Comparison of ENCODE assay signal across 8 cellular contexts in the genomic region with DNA sequence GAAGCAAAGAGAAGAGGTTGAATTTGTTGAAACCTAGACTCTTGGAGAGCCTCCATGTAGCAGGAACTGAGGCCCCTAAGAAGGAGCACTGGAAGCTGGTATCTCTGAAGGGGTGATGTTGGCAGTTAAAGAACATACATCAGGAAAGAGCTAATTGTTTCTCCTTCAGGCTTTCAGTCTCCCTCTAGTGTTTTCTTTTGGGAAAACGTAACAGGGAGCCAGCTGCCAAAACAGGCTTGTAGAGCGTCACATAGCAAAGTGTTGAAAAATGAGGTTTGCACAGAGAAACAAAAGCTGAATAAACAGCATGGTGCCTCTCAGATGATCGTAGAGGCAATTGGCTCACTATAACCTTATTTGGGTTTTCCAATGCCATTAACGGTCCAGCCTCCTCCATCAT. TPM values are rescaled to one million over a fixed set of nuclear protein-coding genes. Genes with fewer than 3 reads are reported as not detected.
DNase-seq lines count a peak whose midpoint lies in the region; ATAC-seq and TF ChIP-seq lines count a peak whose summit lies in the region.

No MANE protein-coding gene starts in this region.

- intact Hi-C loops in sigmoid colon (cut with DNase I) (no loop called here), colonic mucosa (cut with DNase I) (loop anchor here (5.0 kb wide), 1 partner anchor 195 kb away; no protein-coding TSS in a partner anchor)

- H3K36me3 ChIP-seq in sigmoid colon (no peaks in the 10 kb centered on the region), colonic mucosa (no peaks in the 10 kb centered on the region)

- TF ChIP-seq CTCF in choroid plexus epithelial cell (conservative IDR thresholded peaks at IDR 0.05; ENCODE audit: low read depth, low read length) (peak; percentile 63), retinal pigment epithelial cell (conservative IDR thresholded peaks at IDR 0.05; ENCODE audit: low read depth, low read length) (peak; percentile 65), sigmoid colon (IDR thresholded peaks at IDR 0.05) (no peak), colonic mucosa (IDR thresholded peaks at IDR 0.05) (no peak)

- H3K27ac ChIP-seq in sigmoid colon, result no peak overlapping the region
- no peak overlapping the region for H3K27ac ChIP-seq in colonic mucosa

- TF ChIP-seq POLR2A in sigmoid colon (IDR thresholded peaks at IDR 0.05), result no peak

- H3K9ac ChIP-seq in colonic mucosa (ENCODE audit: low read depth in 2 of 2, low read length in 2 of 2), result no peak overlapping the region

- no peak for TF ChIP-seq EP300 in sigmoid colon (IDR thresholded peaks at IDR 0.05)

- ATAC-seq in HG02798 (IDR thresholded peaks at IDR 0.05; ENCODE audit: poor library complexity, unreplicated experiment), result no peak

- no peaks in the 10 kb centered on the region for H3K4me1 ChIP-seq in sigmoid colon
- H3K4me1 ChIP-seq in colonic mucosa, result no peaks in the 10 kb centered on the region

- H3K4me3 ChIP-seq in choroid plexus epithelial cell (ENCODE audit: low read depth, low read length) (no peak overlapping the region), retinal pigment epithelial cell (ENCODE audit: low read length) (no peak overlapping the region), sigmoid colon (no peak overlapping the region), colonic mucosa (no peak overlapping the region)

- H3K9me3 ChIP-seq in sigmoid colon (no peaks in the 10 kb centered on the region), colonic mucosa (no peaks in the 10 kb centered on the region)

- 43 to 53% methylated on average over 4 of the region's 4 CpGs for WGBS in sigmoid colon, 2 donors

- H3K27me3 ChIP-seq in sigmoid colon (no peaks in the 10 kb centered on the region), colonic mucosa (no peaks in the 10 kb centered on the region)

- peak; percentile 21 for DNase-seq in NCI-H345 (lab: John Stamatoyannopoulos, UW)
- no peak for DNase-seq in NCI-H345 treated with DMSO at 0.1 percent for 48 hours (lab: John Stamatoyannopoulos, UW; ENCODE audit: unreplicated experiment)
- DNase-seq in NCI-H2107 treated with DMSO at 0.1 percent for 48 hours (lab: John Stamatoyannopoulos, UW; ENCODE audit: unreplicated experiment), result peak; percentile 37
- peak; percentile 65 for DNase-seq in choroid plexus epithelial cell (ENCODE audit: low read depth)
- DNase-seq in retinal pigment epithelial cell (ENCODE audit: low read depth), result no peak
- no peak for DNase-seq in sigmoid colon
- no peak for DNase-seq in colonic mucosa

RNA-seq across cellular contexts. Expression of a gene that starts 46.9 kb away (rescaled TPM):
- total RNA-seq in sigmoid colon, result 10 to 100 TPM; 63.0 to 86.5 (median 77.2) TPM
- polyA plus RNA-seq in sigmoid colon, result 10 to 100 TPM; 10.2 to 32.4 (median 14.3) TPM
- total RNA-seq in colonic mucosa, result 100 to 1,000 TPM; 134 to 155 TPM

Comparison
In these comparisons a context has a peak if more than half of its experiments do, and no peak if none do; other contexts are left out.
1. DNase-seq: peak in NCI-H345 (single experiment), NCI-H2107 treated with DMSO at 0.1 percent for 48 hours (single experiment) and choroid plexus epithelial cell (single experiment); none in NCI-H345 treated with DMSO at 0.1 percent for 48 hours (single experiment), retinal pigment epithelial cell (single experiment), sigmoid colon (single experiment) and colonic mucosa (single experiment).
2. CTCF ChIP-seq: peak in choroid plexus epithelial cell (single experiment) and retinal pigment epithelial cell (single experiment); none in sigmoid colon (0 of 4) and colonic mucosa (single experiment).